Comparison of ENCODE assay signal across 2 cellular contexts in the genomic region with DNA sequence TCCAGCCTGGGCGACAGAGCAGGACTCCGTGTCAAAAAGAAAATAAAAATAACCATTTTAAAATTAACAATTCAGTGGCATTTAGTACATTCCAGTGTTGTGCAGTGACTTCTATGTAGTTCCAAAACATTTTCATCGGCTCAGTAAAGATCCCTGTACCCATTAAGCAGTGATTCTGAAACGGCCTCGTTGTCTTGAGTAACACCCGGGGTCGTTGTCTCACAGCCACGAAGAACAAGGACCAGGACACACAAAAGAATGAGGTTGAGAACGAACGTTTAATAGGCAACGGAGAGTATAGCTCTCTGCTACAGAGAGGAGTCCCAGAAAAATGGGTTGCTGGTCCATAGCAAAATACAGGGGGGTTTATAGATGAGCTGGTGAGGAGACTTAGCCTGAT.
TF ChIP-seq lines count a peak whose summit lies in the region.

No MANE protein-coding gene starts in this region.

TF ChIP-seq in HepG2, 621 proteins besides CTCF, POLR2A, EP300 and RAD21:
- TF ChIP-seq, protein P1, sequence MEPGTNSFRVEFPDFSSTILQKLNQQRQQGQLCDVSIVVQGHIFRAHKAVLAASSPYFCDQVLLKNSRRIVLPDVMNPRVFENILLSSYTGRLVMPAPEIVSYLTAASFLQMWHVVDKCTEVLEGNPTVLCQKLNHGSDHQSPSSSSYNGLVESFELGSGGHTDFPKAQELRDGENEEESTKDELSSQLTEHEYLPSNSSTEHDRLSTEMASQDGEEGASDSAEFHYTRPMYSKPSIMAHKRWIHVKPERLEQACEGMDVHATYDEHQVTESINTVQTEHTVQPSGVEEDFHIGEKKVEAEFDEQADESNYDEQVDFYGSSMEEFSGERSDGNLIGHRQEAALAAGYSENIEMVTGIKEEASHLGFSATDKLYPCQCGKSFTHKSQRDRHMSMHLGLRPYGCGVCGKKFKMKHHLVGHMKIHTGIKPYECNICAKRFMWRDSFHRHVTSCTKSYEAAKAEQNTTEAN (CRISPR knock-in tag; conservative IDR thresholded peaks at IDR 0.05) = no peak
- TF ChIP-seq SNAPC4 (CRISPR knock-in tag; IDR thresholded peaks at IDR 0.05) = 0 out of 2 replicates have a peak, but pooled peaks have one; percentile 49
TF ChIP-seq in HepG2: peak in this region for 1.

TF ChIP-seq in WTC11, 78 proteins besides CTCF, POLR2A, EP300 and RAD21:
- TF ChIP-seq, protein P2, sequence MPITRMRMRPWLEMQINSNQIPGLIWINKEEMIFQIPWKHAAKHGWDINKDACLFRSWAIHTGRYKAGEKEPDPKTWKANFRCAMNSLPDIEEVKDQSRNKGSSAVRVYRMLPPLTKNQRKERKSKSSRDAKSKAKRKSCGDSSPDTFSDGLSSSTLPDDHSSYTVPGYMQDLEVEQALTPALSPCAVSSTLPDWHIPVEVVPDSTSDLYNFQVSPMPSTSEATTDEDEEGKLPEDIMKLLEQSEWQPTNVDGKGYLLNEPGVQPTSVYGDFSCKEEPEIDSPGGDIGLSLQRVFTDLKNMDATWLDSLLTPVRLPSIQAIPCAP (CRISPR knock-in tag; IDR thresholded peaks at IDR 0.05) = no peak
- TF ChIP-seq IRF2 (CRISPR knock-in tag; IDR thresholded peaks at IDR 0.05; ENCODE audit: borderline replicate concordance, low read depth) = no peak
- no peak for TF ChIP-seq SMAD4 (CRISPR knock-in tag; IDR thresholded peaks at IDR 0.05)
- TF ChIP-seq ESRRA (CRISPR knock-in tag; IDR thresholded peaks at IDR 0.05; ENCODE audit: borderline replicate concordance) = no peak
- TF ChIP-seq, protein P3, sequence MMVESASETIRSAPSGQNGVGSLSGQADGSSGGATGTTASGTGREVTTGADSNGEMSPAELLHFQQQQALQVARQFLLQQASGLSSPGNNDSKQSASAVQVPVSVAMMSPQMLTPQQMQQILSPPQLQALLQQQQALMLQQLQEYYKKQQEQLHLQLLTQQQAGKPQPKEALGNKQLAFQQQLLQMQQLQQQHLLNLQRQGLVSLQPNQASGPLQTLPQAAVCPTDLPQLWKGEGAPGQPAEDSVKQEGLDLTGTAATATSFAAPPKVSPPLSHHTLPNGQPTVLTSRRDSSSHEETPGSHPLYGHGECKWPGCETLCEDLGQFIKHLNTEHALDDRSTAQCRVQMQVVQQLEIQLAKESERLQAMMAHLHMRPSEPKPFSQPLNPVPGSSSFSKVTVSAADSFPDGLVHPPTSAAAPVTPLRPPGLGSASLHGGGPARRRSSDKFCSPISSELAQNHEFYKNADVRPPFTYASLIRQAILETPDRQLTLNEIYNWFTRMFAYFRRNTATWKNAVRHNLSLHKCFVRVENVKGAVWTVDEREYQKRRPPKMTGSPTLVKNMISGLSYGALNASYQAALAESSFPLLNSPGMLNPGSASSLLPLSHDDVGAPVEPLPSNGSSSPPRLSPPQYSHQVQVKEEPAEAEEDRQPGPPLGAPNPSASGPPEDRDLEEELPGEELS (CRISPR knock-in tag; IDR thresholded peaks at IDR 0.05) = no peak
- TF ChIP-seq TEAD4 (CRISPR knock-in tag; IDR thresholded peaks at IDR 0.05) = no peak
- no peak for TF ChIP-seq EMX1 (CRISPR knock-in tag; IDR thresholded peaks at IDR 0.05)
- no peak for TF ChIP-seq GTF2I (CRISPR knock-in tag; conservative IDR thresholded peaks at IDR 0.05)
- TF ChIP-seq STAT6 (CRISPR knock-in tag; conservative IDR thresholded peaks at IDR 0.05; ENCODE audit: low read depth) = no peak
- TF ChIP-seq ZNF532 (CRISPR knock-in tag; IDR thresholded peaks at IDR 0.05; ENCODE audit: borderline replicate concordance) = no peak
- TF ChIP-seq ZNF138 (CRISPR knock-in tag; conservative IDR thresholded peaks at IDR 0.05) = no peak
- TF ChIP-seq ERG (CRISPR knock-in tag; IDR thresholded peaks at IDR 0.05) = no peak
- no peak for TF ChIP-seq NR3C1 (CRISPR knock-in tag; conservative IDR thresholded peaks at IDR 0.05; ENCODE audit: low read depth)
- TF ChIP-seq SOX15 (CRISPR knock-in tag; IDR thresholded peaks at IDR 0.05) = no peak
- no peak for TF ChIP-seq ATF6 (CRISPR knock-in tag; IDR thresholded peaks at IDR 0.05)
- TF ChIP-seq ZNF423 (CRISPR knock-in tag; IDR thresholded peaks at IDR 0.05) = no peak
